21 cellular contexts compared by ENCODE assay signal in genomic region chr15:48374472-48374871, GRCh38. TPM values are rescaled to one million over a fixed set of nuclear protein-coding genes. Genes with fewer than 3 reads are reported as not detected.
DNase-seq lines count a peak whose midpoint lies in the region; FAIRE-seq and TF ChIP-seq lines count a peak whose summit lies in the region.
"Had no signal": no experiment of that assay in that cellular context is flagged by ENCODE, and none has a peak within 500 bp of the region (broad histone marks: within the 10 kb centered on the region; RNA-seq: fewer than 3 reads in every experiment).

No MANE protein-coding gene starts in this region.

- H3K27me3 ChIP-seq in PC-9 (ENCODE audit: insufficient read depth, low read depth) (no peaks in the 10 kb centered on the region), brain microvascular endothelial cell (replicated peaks) (no peaks in the 10 kb centered on the region)
- H3K27me3 ChIP-seq: BLaER1 treated with 17β-estradiol and CSF1 and Interleukin-3, amounts not matched to agents 10 nM and 100 nM had no signal

- no peaks in the 10 kb centered on the region for H3K79me2 ChIP-seq in PC-9 (ENCODE audit: low read depth)

- H3K27ac Mint-ChIP-seq in Calu3 (ENCODE audit: unreplicated experiment) = no peak overlapping the region
- H3K27ac Mint-ChIP-seq: CD4-positive, alpha-beta memory T cell had no signal

- POLR2A ChIA-PET in PC-9 (lab: Charles Lee; ENCODE audit: unreplicated experiment) = interaction anchor here (0.7 kb wide), 1 partner anchor 11 kb away, joined by 6 read pairs; no protein-coding TSS in a partner anchor

- H3K4me1 Mint-ChIP-seq in Calu3 (ENCODE audit: low read depth, unreplicated experiment) = peaks cover 11% of the 10 kb centered on the region
- H3K4me1 Mint-ChIP-seq: CD4-positive, alpha-beta memory T cell had no signal

- peaks cover 2% of the 10 kb centered on the region for H3K9me3 Mint-ChIP-seq in Calu3 (ENCODE audit: low read depth, unreplicated experiment)

- H3K4me1 ChIP-seq in PC-9 (replicated peaks; ENCODE audit: insufficient read depth) = peaks cover 14% of the 10 kb centered on the region; the same call in 1 of the 2 replicates
- H3K4me1 ChIP-seq in kidney (ENCODE audit: control insufficient read depth in 1 of 2, insufficient read depth in 1 of 2, low read depth in 1 of 2, low read length in 2 of 2) = no peaks in the 10 kb centered on the region
- H3K4me1 ChIP-seq: BLaER1 treated with 17β-estradiol and CSF1 and Interleukin-3, amounts not matched to agents 10 nM and 100 nM had no signal

- H3K4me3 Mint-ChIP-seq in Calu3 (ENCODE audit: low read depth, unreplicated experiment) = peak overlapping the region; percentile 22
- H3K4me3 Mint-ChIP-seq: CD4-positive, alpha-beta memory T cell had no signal

- BruUV-seq in Calu3 (replicated peaks; lab: Mats Ljungman, UMichigan) = no TSS peak
- BruUV-seq in PC-9 (replicated peaks; lab: Mats Ljungman, UMichigan) = no TSS peak

- no peak overlapping the region for H3K9ac ChIP-seq in kidney (ENCODE audit: low read length in 2 of 2)
- H3K9ac ChIP-seq: BLaER1 treated with 17β-estradiol and CSF1 and Interleukin-3, amounts not matched to agents 10 nM and 100 nM had no signal

- H3K9me2 ChIP-seq in PC-9 (ENCODE audit: insufficient read depth) = no peaks in the 10 kb centered on the region

- H3K4me2 ChIP-seq in PC-9 = peak overlapping the region; percentile 42; the same call in 1 of the 2 replicates
- H3K4me2 ChIP-seq: BLaER1 treated with 17β-estradiol and CSF1 and Interleukin-3, amounts not matched to agents 10 nM and 100 nM had no signal

- H3K27ac ChIP-seq in PC-9 (no peak overlapping the region), brain microvascular endothelial cell (peak overlapping the region; percentile 78), kidney (ENCODE audit: low read depth in 2 of 2, low read length in 2 of 2) (no peak overlapping the region)
- H3K27ac ChIP-seq: BLaER1 treated with 17β-estradiol and CSF1 and Interleukin-3, amounts not matched to agents 10 nM and 100 nM had no signal

- TF ChIP-seq CTCF in Calu3 (IDR thresholded peaks at IDR 0.05; ENCODE audit: unreplicated experiment) (no peak), PC-9 (conservative IDR thresholded peaks at IDR 0.05) (no peak), brain microvascular endothelial cell (IDR thresholded peaks at IDR 0.05; ENCODE audit: low read depth, low read length, missing control alignments) (no peak), kidney (IDR thresholded peaks at IDR 0.05; ENCODE audit: borderline replicate concordance, extremely low read depth, insufficient read depth) (no peak)

- no peak for DNase-seq in Calu3
- DNase-seq in PC-9 = no peak
- no peak for DNase-seq in brain microvascular endothelial cell
- peak; percentile 51 for DNase-seq in iris pigment epithelial cell (ENCODE audit: low read depth)
- DNase-seq in kidney = no peak
- no peak for DNase-seq in pons (ENCODE audit: low spot score)
- DNase-seq in COLO668 (lab: John Stamatoyannopoulos, UW; ENCODE audit: unreplicated experiment) = no peak
- no peak for DNase-seq in NCI-H526 treated with DMSO at 0.1 percent for 48 hours (lab: John Stamatoyannopoulos, UW)
- DNase-seq: CD4-positive, alpha-beta memory T cell; DMS153; Karpas-422; NCI-H1417; NCI-H1694 treated with DMSO at 0.1 percent for 48 hours; NCI-H2081 treated with DMSO at 0.1 percent for 48 hours; NCI-H2171 treated with DMSO at 0.1 percent for 48 hours; NCI-H526; OCI-M1 had no signal

- H3K9me3 ChIP-seq in PC-9 (ENCODE audit: insufficient read depth, low read depth) (no peaks in the 10 kb centered on the region), kidney (ENCODE audit: control insufficient read depth in 1 of 2, low read length in 2 of 2) (no peaks in the 10 kb centered on the region)

- H3K4me3 ChIP-seq in PC-9 (no peak overlapping the region), brain microvascular endothelial cell (ENCODE audit: low read depth, low read length) (no peak overlapping the region), kidney (ENCODE audit: low read length in 2 of 2) (no peak overlapping the region)
- H3K4me3 ChIP-seq: BLaER1 treated with 17β-estradiol and CSF1 and Interleukin-3, amounts not matched to agents 10 nM and 100 nM had no signal

- no peak overlapping the region for H2AFZ ChIP-seq in PC-9

- intact Hi-C loops in Calu3 (cut with micrococcal nuclease; ENCODE audit: unreplicated experiment) = no loop called here
- intact Hi-C loops in PC-9 (cut with micrococcal nuclease; ENCODE audit: unreplicated experiment) = loop anchor here (5.0 kb wide), 1 partner anchor 43 kb away; no protein-coding TSS in a partner anchor
- intact Hi-C loops in kidney (cut with DNase I) = no loop called here

- no peaks in the 10 kb centered on the region for H4K20me1 ChIP-seq in PC-9 (ENCODE audit: insufficient read depth)
- H4K20me1 ChIP-seq: BLaER1 treated with 17β-estradiol and CSF1 and Interleukin-3, amounts not matched to agents 10 nM and 100 nM had no signal

- H3K36me3 Mint-ChIP-seq in Calu3 (ENCODE audit: insufficient read depth, unreplicated experiment) = no peaks in the 10 kb centered on the region
- H3K36me3 Mint-ChIP-seq: CD4-positive, alpha-beta memory T cell had no signal

- H3K36me3 ChIP-seq in PC-9 (ENCODE audit: low read depth) (no peaks in the 10 kb centered on the region), brain microvascular endothelial cell (replicated peaks) (no peaks in the 10 kb centered on the region), kidney (ENCODE audit: control insufficient read depth in 1 of 2, insufficient read depth in 2 of 2, low read length in 2 of 2) (no peaks in the 10 kb centered on the region)
- H3K36me3 ChIP-seq: BLaER1 treated with 17β-estradiol and CSF1 and Interleukin-3, amounts not matched to agents 10 nM and 100 nM had no signal

- no peak for FAIRE-seq in kidney (lab: Jason Lieb, UNC)
- FAIRE-seq: G401.6, GM18507, H54 had no signal

- CTCF ChIA-PET in Calu3 (lab: Charles Lee) = no interaction called here
- CTCF ChIA-PET in PC-9 (lab: Charles Lee) = no interaction called here

- in situ Hi-C loops in brain microvascular endothelial cell (cut with HindIII; ENCODE audit: low pct_ligation_motif_present, low sequenced_read_pairs) = no loop called here

- H3F3A ChIP-seq in PC-9 (ENCODE audit: insufficient read depth, low read depth) = no peaks in the 10 kb centered on the region; the same call in 1 of the 2 replicates

- H3K27me3 Mint-ChIP-seq in Calu3 (ENCODE audit: unreplicated experiment) = peaks cover 57% of the 10 kb centered on the region

RNA-seq across cellular contexts. Expression of gene DUT, which starts 43.2 kb away (rescaled TPM):
- total RNA-seq in Calu3 (2022) = 94.6 and 116 TPM in 2 replicates
- 148 and 169 TPM in 2 replicates for total RNA-seq in PC-9 (2021)
- total RNA-seq in kidney = 85.6 TPM
- 95.5 TPM for polyA plus RNA-seq in kidney (ENCODE audit: insufficient read depth, low read depth, low replicate concordance)
